Comparison of ENCODE assay signal across 11 cellular contexts in the genomic region with DNA sequence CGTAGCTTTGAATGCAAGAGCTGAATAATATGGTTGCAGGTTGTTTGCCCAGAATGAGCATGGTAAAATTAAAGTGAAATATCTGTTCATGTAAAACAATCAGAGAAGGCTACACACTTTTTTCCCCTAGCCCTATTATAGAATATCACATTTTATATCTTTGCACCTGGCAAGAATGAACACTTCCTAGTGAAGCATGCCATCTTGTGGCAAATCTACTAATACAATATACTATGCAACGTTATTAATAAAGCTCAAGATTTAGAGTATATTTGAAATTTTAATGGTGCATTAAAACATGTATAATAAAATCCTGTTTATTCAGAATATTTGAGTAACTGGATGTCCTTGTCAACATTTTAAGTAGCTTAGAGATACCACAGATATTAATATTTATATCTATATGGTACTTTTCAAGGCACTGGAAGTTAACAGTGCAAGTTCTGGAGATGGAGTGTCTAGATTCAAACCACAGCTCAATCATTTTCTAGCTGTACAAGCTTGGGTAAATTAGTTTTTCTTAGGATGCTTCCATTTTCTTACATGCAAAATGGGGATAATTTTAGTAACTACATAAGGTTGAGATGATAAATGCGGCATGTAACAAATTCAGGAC.
A peak's percentile ranks its signal among the peaks of the same experiment; 100 is the strongest.
DNase-seq lines count a peak whose midpoint lies in the region; ATAC-seq and TF ChIP-seq lines count a peak whose summit lies in the region.
"Had no signal": no experiment of that assay in that cellular context is flagged by ENCODE, and none has a peak within 500 bp of the region (broad histone marks: within the 10 kb centered on the region; RNA-seq: fewer than 3 reads in every experiment).

No MANE protein-coding gene starts in this region.

- DNase-seq in ELR (ENCODE audit: low read depth) = peak; percentile 24
- peak; percentile 59 for DNase-seq in NCI-H1694 (lab: John Stamatoyannopoulos, UW)
- DNase-seq in body of pancreas = no peak
- DNase-seq in activated CD4-positive, alpha-beta memory T cell treated with anti-CD3 and anti-CD28 coated beads for 36 hours = no peak
- DNase-seq in left lobe of liver (ENCODE audit: low spot score) = no peak
- DNase-seq in NOMO-1 treated with dmso at 0.1 percent for 144 hours (lab: John Stamatoyannopoulos, UW; ENCODE audit: unreplicated experiment) = no peak
- DNase-seq: activated CD8-positive, alpha-beta T cell treated with anti-CD3 and anti-CD28 coated beads, Interleukin-2, amount 10 ng/mL, durations not matched to agents 7 days and 5 days; nucleus accumbens had no signal

- H3K4me1 ChIP-seq in body of pancreas = no peaks in the 10 kb centered on the region

- no peaks in the 10 kb centered on the region for H3K36me3 ChIP-seq in body of pancreas (replicated peaks in 1 of 2; ENCODE audit: insufficient read depth in 1 of 2, low read depth in 2 of 2)
- no peaks in the 10 kb centered on the region for H3K36me3 ChIP-seq in neural cell (ENCODE audit: insufficient read depth, low read length)

- H3K27me3 Mint-ChIP-seq in activated CD4-positive, alpha-beta memory T cell treated with anti-CD3 and anti-CD28 coated beads for 36 hours = no peaks in the 10 kb centered on the region
- H3K27me3 Mint-ChIP-seq: stimulated activated naive CD8-positive, alpha-beta T cell treated with anti-CD3 and anti-CD28 coated beads, Interleukin-15, Interleukin-2, amounts not matched to agents 100 ng/mL and 50 ng/mL, for 24 hours had no signal

- TF ChIP-seq POLR2A in body of pancreas (IDR thresholded peaks at IDR 0.05) = no peak

- peaks cover 3% of the 10 kb centered on the region for H3K9me3 Mint-ChIP-seq in activated CD4-positive, alpha-beta memory T cell treated with anti-CD3 and anti-CD28 coated beads for 36 hours

- H3K9ac ChIP-seq in neural cell (ENCODE audit: low read length) = no peak overlapping the region

- H2AFZ ChIP-seq in neural cell (ENCODE audit: low read depth, low read length) = no peak overlapping the region

- H3K27ac ChIP-seq in body of pancreas (no peak overlapping the region), neural cell (ENCODE audit: low read length) (no peak overlapping the region)

- H3K27me3 ChIP-seq in body of pancreas (no peaks in the 10 kb centered on the region), neural cell (ENCODE audit: insufficient read depth, low read depth, low read length) (no peaks in the 10 kb centered on the region)

- H3K9me3 ChIP-seq in body of pancreas (no peaks in the 10 kb centered on the region), neural cell (ENCODE audit: low read length) (no peaks in the 10 kb centered on the region)

- no peaks in the 10 kb centered on the region for H3F3A ChIP-seq in neural cell (ENCODE audit: insufficient read depth, low read length, poor library complexity, severe bottlenecking)

- ATAC-seq in body of pancreas (no peak), GM18502 (IDR thresholded peaks at IDR 0.05; ENCODE audit: poor library complexity, unreplicated experiment) (no peak), left lobe of liver (no peak)
- ATAC-seq: activated CD8-positive, alpha-beta T cell treated with anti-CD3 and anti-CD28 coated beads, Interleukin-2, amount 10 ng/mL, durations not matched to agents 7 days and 5 days had no signal

- no peak overlapping the region for H3K4me2 ChIP-seq in neural cell (ENCODE audit: low read length)

- peak; percentile 94 for TF ChIP-seq RAD21 in neural cell (conservative IDR thresholded peaks at IDR 0.05)

- intact Hi-C loops in body of pancreas (cut with DNase I) = no loop called here
- intact Hi-C loops in activated CD4-positive, alpha-beta memory T cell treated with anti-CD3 and anti-CD28 coated beads for 36 hours (cut with micrococcal nuclease) = no loop called here

- 56 to 62% methylated on average over 3 of the region's 3 CpGs for WGBS in body of pancreas, 2 donors

- no peak overlapping the region for H3K27ac Mint-ChIP-seq in activated CD4-positive, alpha-beta memory T cell treated with anti-CD3 and anti-CD28 coated beads for 36 hours
- H3K27ac Mint-ChIP-seq: activated CD8-positive, alpha-beta T cell treated with anti-CD3 and anti-CD28 coated beads, Interleukin-2, amount 10 ng/mL, durations not matched to agents 7 days and 5 days; stimulated activated naive CD8-positive, alpha-beta T cell treated with anti-CD3 and anti-CD28 coated beads, Interleukin-15, Interleukin-2, amounts not matched to agents 100 ng/mL and 50 ng/mL, for 24 hours had no signal

- H3K4me1 Mint-ChIP-seq in activated CD4-positive, alpha-beta memory T cell treated with anti-CD3 and anti-CD28 coated beads for 36 hours (ENCODE audit: low read depth) = no peaks in the 10 kb centered on the region

- TF ChIP-seq CTCF in body of pancreas (IDR thresholded peaks at IDR 0.05) = peak in 5 of 7 experiments; percentile 8 to 34 (median 28)
- peak; percentile 87 for TF ChIP-seq CTCF in neural cell (IDR thresholded peaks at IDR 0.05; ENCODE audit: poor library complexity, severe bottlenecking)

- H4K20me1 ChIP-seq in neural cell (ENCODE audit: insufficient read depth) = no peaks in the 10 kb centered on the region

- H3K36me3 Mint-ChIP-seq in activated CD4-positive, alpha-beta memory T cell treated with anti-CD3 and anti-CD28 coated beads for 36 hours = no peaks in the 10 kb centered on the region

- H3K4me3 Mint-ChIP-seq in activated CD4-positive, alpha-beta memory T cell treated with anti-CD3 and anti-CD28 coated beads for 36 hours = no peak overlapping the region
- H3K4me3 Mint-ChIP-seq: activated CD8-positive, alpha-beta T cell treated with anti-CD3 and anti-CD28 coated beads, Interleukin-2, amount 10 ng/mL, durations not matched to agents 7 days and 5 days; stimulated activated naive CD8-positive, alpha-beta T cell treated with anti-CD3 and anti-CD28 coated beads, Interleukin-15, Interleukin-2, amounts not matched to agents 100 ng/mL and 50 ng/mL, for 24 hours had no signal

- POLR2A ChIA-PET in activated CD4-positive, alpha-beta memory T cell treated with anti-CD3 and anti-CD28 coated beads for 36 hours (lab: Charles Lee) = no interaction called here

- TF ChIP-seq EP300 in neural cell (conservative IDR thresholded peaks at IDR 0.05; ENCODE audit: poor library complexity, severe bottlenecking) = no peak

- CTCF ChIA-PET in activated CD4-positive, alpha-beta memory T cell treated with anti-CD3 and anti-CD28 coated beads for 36 hours (lab: Charles Lee) = interaction anchor here (0.5 to 0.7 kb wide), 2 partner anchors 300 to 799 kb away, joined by 3 read pairs; no protein-coding TSS in a partner anchor

- H3K4me3 ChIP-seq in body of pancreas = no peak overlapping the region
- no peak overlapping the region for H3K4me3 ChIP-seq in neural cell (ENCODE audit: low read length)

- H3K79me2 ChIP-seq in neural cell (replicated peaks; ENCODE audit: insufficient read depth, low read length) = no peaks in the 10 kb centered on the region

- H3K9me2 ChIP-seq in neural cell (ENCODE audit: insufficient read depth, low read length) = no peaks in the 10 kb centered on the region

TF ChIP-seq in neural cell, 6 proteins besides CTCF, POLR2A, EP300 and RAD21:
- TF ChIP-seq MXI1 (conservative IDR thresholded peaks at IDR 0.05; ENCODE audit: poor library complexity, severe bottlenecking) = no peak
- TF ChIP-seq TAF1 (IDR thresholded peaks at IDR 0.05; ENCODE audit: low read depth) = no peak
- TF ChIP-seq POLR2AphosphoS5 (IDR thresholded peaks at IDR 0.05) = no peak
- TF ChIP-seq, protein P1, sequence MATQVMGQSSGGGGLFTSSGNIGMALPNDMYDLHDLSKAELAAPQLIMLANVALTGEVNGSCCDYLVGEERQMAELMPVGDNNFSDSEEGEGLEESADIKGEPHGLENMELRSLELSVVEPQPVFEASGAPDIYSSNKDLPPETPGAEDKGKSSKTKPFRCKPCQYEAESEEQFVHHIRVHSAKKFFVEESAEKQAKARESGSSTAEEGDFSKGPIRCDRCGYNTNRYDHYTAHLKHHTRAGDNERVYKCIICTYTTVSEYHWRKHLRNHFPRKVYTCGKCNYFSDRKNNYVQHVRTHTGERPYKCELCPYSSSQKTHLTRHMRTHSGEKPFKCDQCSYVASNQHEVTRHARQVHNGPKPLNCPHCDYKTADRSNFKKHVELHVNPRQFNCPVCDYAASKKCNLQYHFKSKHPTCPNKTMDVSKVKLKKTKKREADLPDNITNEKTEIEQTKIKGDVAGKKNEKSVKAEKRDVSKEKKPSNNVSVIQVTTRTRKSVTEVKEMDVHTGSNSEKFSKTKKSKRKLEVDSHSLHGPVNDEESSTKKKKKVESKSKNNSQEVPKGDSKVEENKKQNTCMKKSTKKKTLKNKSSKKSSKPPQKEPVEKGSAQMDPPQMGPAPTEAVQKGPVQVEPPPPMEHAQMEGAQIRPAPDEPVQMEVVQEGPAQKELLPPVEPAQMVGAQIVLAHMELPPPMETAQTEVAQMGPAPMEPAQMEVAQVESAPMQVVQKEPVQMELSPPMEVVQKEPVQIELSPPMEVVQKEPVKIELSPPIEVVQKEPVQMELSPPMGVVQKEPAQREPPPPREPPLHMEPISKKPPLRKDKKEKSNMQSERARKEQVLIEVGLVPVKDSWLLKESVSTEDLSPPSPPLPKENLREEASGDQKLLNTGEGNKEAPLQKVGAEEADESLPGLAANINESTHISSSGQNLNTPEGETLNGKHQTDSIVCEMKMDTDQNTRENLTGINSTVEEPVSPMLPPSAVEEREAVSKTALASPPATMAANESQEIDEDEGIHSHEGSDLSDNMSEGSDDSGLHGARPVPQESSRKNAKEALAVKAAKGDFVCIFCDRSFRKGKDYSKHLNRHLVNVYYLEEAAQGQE (IDR thresholded peaks at IDR 0.05; ENCODE audit: borderline replicate concordance) = no peak
- TF ChIP-seq SMC3 (conservative IDR thresholded peaks at IDR 0.05; ENCODE audit: poor library complexity) = peak; percentile 95

Comparison
In these comparisons a context has a peak if more than half of its experiments do, and no peak if none do; other contexts are left out.
1. DNase-seq: peak in ELR (single experiment) and NCI-H1694 (single experiment); none in body of pancreas (0 of 4), activated CD4-positive, alpha-beta memory T cell treated with anti-CD3 and anti-CD28 coated beads for 36 hours (single experiment), left lobe of liver (single experiment) and NOMO-1 treated with dmso at 0.1 percent for 144 hours (single experiment).